17 cellular contexts compared by ENCODE assay signal in genomic region chr9:107368696-107369095, GRCh38.
DNase-seq lines count a peak whose midpoint lies in the region; ATAC-seq and TF ChIP-seq lines count a peak whose summit lies in the region.
"Had no signal": no experiment of that assay in that cellular context is flagged by ENCODE, and none has a peak within 500 bp of the region (broad histone marks: within the 10 kb centered on the region; RNA-seq: fewer than 3 reads in every experiment).

No MANE protein-coding gene starts in this region.

- no peak for ATAC-seq in left lung
- ATAC-seq: K562 had no signal

- H3K4me3 Mint-ChIP-seq in progenitor cell of endocrine pancreas (ENCODE audit: low read depth) = no peak overlapping the region
- H3K4me3 Mint-ChIP-seq: CD8-positive, alpha-beta memory T cell had no signal

- H3K27ac ChIP-seq in HUES48 (ENCODE audit: low read depth, low read length) (peak overlapping the region; percentile 59), mesendoderm (ENCODE audit: low read depth, low read length) (peak overlapping the region; percentile 68), left lung (no peak overlapping the region)
- H3K27ac ChIP-seq: C4-2B, SJSA1 had no signal

- H3K79me2 ChIP-seq in mesendoderm (ENCODE audit: control insufficient read depth, insufficient read depth, low read length) = no peaks in the 10 kb centered on the region

- H3K4me3 ChIP-seq in HUES48 (ENCODE audit: low read depth, low read length) = no peak overlapping the region
- no peak overlapping the region for H3K4me3 ChIP-seq in mesendoderm (ENCODE audit: low read length)
- no peak overlapping the region for H3K4me3 ChIP-seq in left lung
- H3K4me3 ChIP-seq: K562, MG63, SJSA1 had no signal

- H3K9me3 Mint-ChIP-seq in progenitor cell of endocrine pancreas (ENCODE audit: low read depth) = no peaks in the 10 kb centered on the region
- H3K9me3 Mint-ChIP-seq: CD8-positive, alpha-beta memory T cell had no signal

- H3K27ac Mint-ChIP-seq in progenitor cell of endocrine pancreas = peak overlapping the region; percentile 78

- TF ChIP-seq CTCF in progenitor cell of endocrine pancreas (IDR thresholded peaks at IDR 0.05; ENCODE audit: unreplicated experiment) = no peak
- no peak for TF ChIP-seq CTCF in left lung (IDR thresholded peaks at IDR 0.05)

- H3K23ac ChIP-seq in mesendoderm (ENCODE audit: low read length) = no peak overlapping the region

- no peaks in the 10 kb centered on the region for H3K27me3 ChIP-seq in HUES48 (ENCODE audit: control insufficient read depth, insufficient read depth, low read length)
- no peaks in the 10 kb centered on the region for H3K27me3 ChIP-seq in mesendoderm (ENCODE audit: insufficient read depth, low read length, poor library complexity)
- H3K27me3 ChIP-seq in left lung = no peaks in the 10 kb centered on the region
- H3K27me3 ChIP-seq: MG63, SJSA1 had no signal

- H3K4me1 ChIP-seq in HUES48 (ENCODE audit: control insufficient read depth, insufficient read depth, low read length) (peaks cover 2% of the 10 kb centered on the region; the same call in 1 of the 2 replicates), mesendoderm (ENCODE audit: control insufficient read depth, low read depth, low read length) (peaks cover 3% of the 10 kb centered on the region), left lung (no peaks in the 10 kb centered on the region)
- H3K4me1 ChIP-seq: SJSA1 had no signal

- H3K36me3 ChIP-seq in HUES48 (ENCODE audit: control insufficient read depth, insufficient read depth, low read length) (no peaks in the 10 kb centered on the region), mesendoderm (ENCODE audit: control insufficient read depth, insufficient read depth, low read length) (no peaks in the 10 kb centered on the region), left lung (no peaks in the 10 kb centered on the region)
- H3K36me3 ChIP-seq: MG63, SJSA1 had no signal

- H4K8ac ChIP-seq in mesendoderm (ENCODE audit: low read depth, low read length) = no peak overlapping the region

- no CpG with 5 or more reads among the region's 9 CpGs for WGBS in mesendoderm (ENCODE audit: extremely low coverage, insufficient coverage, low lambda C conversion rate)

- peak; percentile 7 for DNase-seq in glomerular endothelial cell (ENCODE audit: extremely low read depth, low read depth, low spot score)
- DNase-seq in mesendoderm = peak; percentile 89
- DNase-seq in progenitor cell of endocrine pancreas (ENCODE audit: low spot score, unreplicated experiment) = no peak
- no peak for DNase-seq in G401 (ENCODE audit: low spot score)
- DNase-seq in posterior cingulate gyrus = no peak
- DNase-seq in left lung = no peak
- DNase-seq: CD8-positive, alpha-beta memory T cell; GDM1; MG63; NCI-H1417; NCI-H187; NCI-H446; NCI-H526 had no signal

- H2AK5ac ChIP-seq in mesendoderm (ENCODE audit: low read length) = peak overlapping the region; percentile 37

- no peak overlapping the region for H3K4ac ChIP-seq in mesendoderm (ENCODE audit: low read depth, low read length)

- H3K18ac ChIP-seq in mesendoderm (ENCODE audit: low read length) = no peak overlapping the region

- no peak overlapping the region for H2BK15ac ChIP-seq in mesendoderm (replicated peaks; ENCODE audit: low read depth)

- peak overlapping the region; percentile 45 for H2BK5ac ChIP-seq in mesendoderm (ENCODE audit: low read length)

- no peak overlapping the region for H3K4me2 ChIP-seq in mesendoderm (ENCODE audit: low read length)

- no peak overlapping the region for H2BK120ac ChIP-seq in mesendoderm (ENCODE audit: low read depth, low read length)

- peak overlapping the region; percentile 78 for H3K56ac ChIP-seq in mesendoderm (ENCODE audit: low read length)

- peaks cover 19% of the 10 kb centered on the region for H3K4me1 Mint-ChIP-seq in progenitor cell of endocrine pancreas (ENCODE audit: low read depth)
- H3K4me1 Mint-ChIP-seq: CD8-positive, alpha-beta memory T cell had no signal

- H3K9me3 ChIP-seq in HUES48 (ENCODE audit: control insufficient read depth, insufficient read depth, low read length) (no peaks in the 10 kb centered on the region), left lung (no peaks in the 10 kb centered on the region)
- H3K9me3 ChIP-seq: MG63, SJSA1 had no signal

- H4K5ac ChIP-seq in mesendoderm (ENCODE audit: low read length) = no peak overlapping the region

- intact Hi-C loops in posterior cingulate gyrus (cut with DNase I) = no loop called here
- intact Hi-C loops in left lung (cut with DNase I) = no loop called here

- no peaks in the 10 kb centered on the region for H3K79me1 ChIP-seq in mesendoderm (ENCODE audit: low read length)

- H3K9ac ChIP-seq in HUES48 (ENCODE audit: low read depth, low read length) (no peak overlapping the region), mesendoderm (ENCODE audit: low read length) (no peak overlapping the region)

- in situ Hi-C loops in G401 (cut with HindIII; ENCODE audit: low sequenced_read_pairs) = no loop called here

- no peaks in the 10 kb centered on the region for H3K27me3 Mint-ChIP-seq in progenitor cell of endocrine pancreas

- H3K36me3 Mint-ChIP-seq in progenitor cell of endocrine pancreas (ENCODE audit: insufficient read depth) = no peaks in the 10 kb centered on the region
- H3K36me3 Mint-ChIP-seq: CD8-positive, alpha-beta memory T cell had no signal

Comparison
In these comparisons a context has a peak if more than half of its experiments do, and no peak if none do; other contexts are left out.
1. H3K27ac ChIP-seq: peak in HUES48 (single experiment) and mesendoderm (single experiment); none in left lung (0 of 2).
2. DNase-seq: peak in glomerular endothelial cell (single experiment) and mesendoderm (single experiment); none in progenitor cell of endocrine pancreas (single experiment), G401 (single experiment), posterior cingulate gyrus (0 of 10) and left lung (0 of 2).